Comparison of ENCODE assay signal across 9 cellular contexts in genomic region chr1:17539202-17539525, GRCh38. TPM values are rescaled to one million over a fixed set of nuclear protein-coding genes. Genes with fewer than 3 reads are reported as not detected.
DNase-seq lines count a peak whose midpoint lies in the region; ATAC-seq and TF ChIP-seq lines count a peak whose summit lies in the region.
"Had no signal": no experiment of that assay in that cellular context is flagged by ENCODE, and none has a peak within 500 bp of the region (broad histone marks: within the 10 kb centered on the region; RNA-seq: fewer than 3 reads in every experiment).

No MANE protein-coding gene starts in this region.

- H2BK120ac ChIP-seq in mesenchymal stem cell (ENCODE audit: low read depth, low read length): peak overlapping the region; percentile 86

- DNase-seq in activated CD4-positive, alpha-beta T cell treated with anti-CD3 and anti-CD28 coated beads, Interleukin-2, amount 10 ng/mL, durations not matched to agents 24 days and 14 days: no peak
- no peak for DNase-seq in activated CD4-positive, alpha-beta T cell treated with anti-CD3 and anti-CD28 coated beads for 36 hours
- DNase-seq in choroid plexus epithelial cell (ENCODE audit: low read depth): no peak
- no peak for DNase-seq in mesenchymal stem cell
- no peak for DNase-seq in activated CD4-positive, alpha-beta memory T cell treated with anti-CD3 and anti-CD28 coated beads, Interleukin-2, amount 10 ng/mL, durations not matched to agents 7 days and 5 days

- H3K9me3 ChIP-seq in mesenchymal stem cell (ENCODE audit: control insufficient read depth, low read length): no peaks in the 10 kb centered on the region
- H3K9me3 ChIP-seq in thymus (ENCODE audit: control insufficient read depth): no peaks in the 10 kb centered on the region

- H3K4ac ChIP-seq in mesenchymal stem cell (ENCODE audit: low read depth in 1 of 2, low read length in 2 of 2): peak overlapping the region; percentile 54 to 74

- peak overlapping the region; percentile 58 for H2AFZ ChIP-seq in mesenchymal stem cell (ENCODE audit: low read depth, low read length)

- no peak overlapping the region for H2AK5ac ChIP-seq in mesenchymal stem cell (ENCODE audit: low read length, severe bottlenecking)

- WGBS in mesenchymal stem cell: 8% methylated on average over 14 of the region's 20 CpGs
- 10% methylated on average over 20 of the region's 20 CpGs for WGBS in thymus

- no peak overlapping the region for H3K14ac ChIP-seq in mesenchymal stem cell (ENCODE audit: low read length in 2 of 2)

- peak overlapping the region; percentile 64 for H3K4me2 ChIP-seq in mesenchymal stem cell (ENCODE audit: low read length, poor library complexity, severe bottlenecking)

- peaks cover 15% of the 10 kb centered on the region for H3K79me1 ChIP-seq in mesenchymal stem cell (replicated peaks; ENCODE audit: low read length, poor library complexity, severe bottlenecking)

- H2BK5ac ChIP-seq in mesenchymal stem cell (ENCODE audit: low read depth, low read length, poor library complexity, severe bottlenecking): no peak overlapping the region

- TF ChIP-seq CTCF in choroid plexus epithelial cell (conservative IDR thresholded peaks at IDR 0.05; ENCODE audit: low read depth, low read length): no peak

- no peak overlapping the region for H3K27ac Mint-ChIP-seq in activated CD4-positive, alpha-beta T cell treated with anti-CD3 and anti-CD28 coated beads, Interleukin-2, amount 10 ng/mL, durations not matched to agents 24 days and 14 days
- no peak overlapping the region for H3K27ac Mint-ChIP-seq in activated CD4-positive, alpha-beta T cell treated with anti-CD3 and anti-CD28 coated beads for 36 hours
- H3K27ac Mint-ChIP-seq in activated CD4-positive, alpha-beta memory T cell treated with anti-CD3 and anti-CD28 coated beads, Interleukin-2, amount 10 ng/mL, durations not matched to agents 7 days and 5 days: no peak overlapping the region
- H3K27ac Mint-ChIP-seq: activated T-helper 1 cell treated with anti-CD3 and anti-CD28 coated beads, Interleukin-12 subunit alpha, Interleukin-12 subunit beta, Interleukin-2, Interleukin-4 antibody, amounts not matched to agents 30 ng/mL and 10 ng/mL and 1 ng/mL, durations not matched to agents 14 hours and 24 hours and 36 hours had no signal

- intact Hi-C loops in activated CD4-positive, alpha-beta T cell treated with anti-CD3 and anti-CD28 coated beads, Interleukin-2, amount 10 ng/mL, durations not matched to agents 24 days and 14 days (cut with micrococcal nuclease): no loop called here
- intact Hi-C loops in activated CD4-positive, alpha-beta T cell treated with anti-CD3 and anti-CD28 coated beads for 36 hours (cut with DNase I, micrococcal nuclease): no loop called here

- H3K4me1 ChIP-seq in mesenchymal stem cell (ENCODE audit: control insufficient read depth, insufficient read depth, low read depth, low read length) (peaks cover 15% of the 10 kb centered on the region), thymus (ENCODE audit: control insufficient read depth, insufficient read depth, low read length) (no peaks in the 10 kb centered on the region)

- H3K4me3 ChIP-seq in choroid plexus epithelial cell (ENCODE audit: low read depth, low read length): peak overlapping the region; percentile 67
- peak overlapping the region; percentile 63 to 72 for H3K4me3 ChIP-seq in mesenchymal stem cell (ENCODE audit: insufficient read depth in 1 of 2, low read depth in 1 of 2, low read length in 2 of 2)
- H3K4me3 ChIP-seq in thymus (ENCODE audit: low read length): peak overlapping the region; percentile 32

- H2BK15ac ChIP-seq in mesenchymal stem cell (ENCODE audit: low read depth, poor library complexity, severe bottlenecking): no peak overlapping the region

- H3K27me3 Mint-ChIP-seq in activated CD4-positive, alpha-beta T cell treated with anti-CD3 and anti-CD28 coated beads, Interleukin-2, amount 10 ng/mL, durations not matched to agents 24 days and 14 days: peaks cover 35% of the 10 kb centered on the region
- peaks cover 33% of the 10 kb centered on the region for H3K27me3 Mint-ChIP-seq in activated CD4-positive, alpha-beta T cell treated with anti-CD3 and anti-CD28 coated beads for 36 hours
- H3K27me3 Mint-ChIP-seq in activated CD4-positive, alpha-beta memory T cell treated with anti-CD3 and anti-CD28 coated beads, Interleukin-2, amount 10 ng/mL, durations not matched to agents 7 days and 5 days: peaks cover 33% of the 10 kb centered on the region

- H3K4me3 Mint-ChIP-seq in activated CD4-positive, alpha-beta T cell treated with anti-CD3 and anti-CD28 coated beads, Interleukin-2, amount 10 ng/mL, durations not matched to agents 24 days and 14 days: peak overlapping the region; percentile 35
- H3K4me3 Mint-ChIP-seq in activated CD4-positive, alpha-beta T cell treated with anti-CD3 and anti-CD28 coated beads for 36 hours: no peak overlapping the region
- H3K4me3 Mint-ChIP-seq in activated CD4-positive, alpha-beta memory T cell treated with anti-CD3 and anti-CD28 coated beads, Interleukin-2, amount 10 ng/mL, durations not matched to agents 7 days and 5 days: no peak overlapping the region
- H3K4me3 Mint-ChIP-seq: activated T-helper 1 cell treated with anti-CD3 and anti-CD28 coated beads, Interleukin-12 subunit alpha, Interleukin-12 subunit beta, Interleukin-2, Interleukin-4 antibody, amounts not matched to agents 30 ng/mL and 10 ng/mL and 1 ng/mL, durations not matched to agents 14 hours and 24 hours and 36 hours had no signal

- CTCF ChIA-PET in activated CD4-positive, alpha-beta T cell treated with anti-CD3 and anti-CD28 coated beads for 36 hours (lab: Charles Lee): interaction anchor here (0.7 kb wide), 1 partner anchor 109 kb away, joined by 3 read pairs; no protein-coding TSS in a partner anchor
- CTCF ChIA-PET in activated CD4-positive, alpha-beta memory T cell treated with anti-CD3 and anti-CD28 coated beads, Interleukin-2, amount 10 ng/mL, durations not matched to agents 7 days and 5 days (lab: Charles Lee): no interaction called here

- ATAC-seq in activated CD4-positive, alpha-beta T cell treated with anti-CD3 and anti-CD28 coated beads for 36 hours: no peak
- ATAC-seq in GM21723 (IDR thresholded peaks at IDR 0.05; ENCODE audit: unreplicated experiment): no peak
- ATAC-seq in HG03196 (IDR thresholded peaks at IDR 0.05; ENCODE audit: unreplicated experiment): no peak

- no peaks in the 10 kb centered on the region for H3K9me3 Mint-ChIP-seq in activated CD4-positive, alpha-beta T cell treated with anti-CD3 and anti-CD28 coated beads, Interleukin-2, amount 10 ng/mL, durations not matched to agents 24 days and 14 days
- no peaks in the 10 kb centered on the region for H3K9me3 Mint-ChIP-seq in activated CD4-positive, alpha-beta T cell treated with anti-CD3 and anti-CD28 coated beads for 36 hours (ENCODE audit: low read depth)
- no peaks in the 10 kb centered on the region for H3K9me3 Mint-ChIP-seq in activated CD4-positive, alpha-beta memory T cell treated with anti-CD3 and anti-CD28 coated beads, Interleukin-2, amount 10 ng/mL, durations not matched to agents 7 days and 5 days
- H3K9me3 Mint-ChIP-seq: activated T-helper 1 cell treated with anti-CD3 and anti-CD28 coated beads, Interleukin-12 subunit alpha, Interleukin-12 subunit beta, Interleukin-2, Interleukin-4 antibody, amounts not matched to agents 30 ng/mL and 10 ng/mL and 1 ng/mL, durations not matched to agents 14 hours and 24 hours and 36 hours had no signal

- H3K18ac ChIP-seq in mesenchymal stem cell (ENCODE audit: low read depth in 1 of 2, low read length in 2 of 2): peak overlapping the region; percentile 6 to 79

- no peaks in the 10 kb centered on the region for H3K27me3 ChIP-seq in mesenchymal stem cell (ENCODE audit: control insufficient read depth in 1 of 2, insufficient read depth in 1 of 2, low read length in 2 of 2)
- H3K27me3 ChIP-seq in thymus (ENCODE audit: control insufficient read depth, insufficient read depth): peaks cover 37% of the 10 kb centered on the region

- H3K36me3 ChIP-seq in mesenchymal stem cell (ENCODE audit: control insufficient read depth in 1 of 2, insufficient read depth in 2 of 2, low read depth in 1 of 2, low read length in 2 of 2): no peaks in the 10 kb centered on the region
- no peaks in the 10 kb centered on the region for H3K36me3 ChIP-seq in thymus (ENCODE audit: control insufficient read depth, insufficient read depth)

- peak overlapping the region; percentile 43 for H3K9ac ChIP-seq in mesenchymal stem cell (ENCODE audit: low read length)

- POLR2A ChIA-PET in activated CD4-positive, alpha-beta T cell treated with anti-CD3 and anti-CD28 coated beads for 36 hours (lab: Charles Lee): no interaction called here
- POLR2A ChIA-PET in activated CD4-positive, alpha-beta memory T cell treated with anti-CD3 and anti-CD28 coated beads, Interleukin-2, amount 10 ng/mL, durations not matched to agents 7 days and 5 days (lab: Charles Lee): no interaction called here

- peak overlapping the region in 1 of 2 experiments; percentile 29 for H2BK12ac ChIP-seq in mesenchymal stem cell (ENCODE audit: low read length in 2 of 2)

- H4K91ac ChIP-seq in mesenchymal stem cell (ENCODE audit: low read length): peak overlapping the region; percentile 18

- H3K27ac ChIP-seq in mesenchymal stem cell (ENCODE audit: low read length, poor library complexity, severe bottlenecking) (no peak overlapping the region), thymus (ENCODE audit: low read depth) (no peak overlapping the region)

- H3K23ac ChIP-seq in mesenchymal stem cell (ENCODE audit: low read length in 2 of 2): peak overlapping the region in 1 of 2 experiments; percentile 3

- H3K4me1 Mint-ChIP-seq in activated CD4-positive, alpha-beta T cell treated with anti-CD3 and anti-CD28 coated beads, Interleukin-2, amount 10 ng/mL, durations not matched to agents 24 days and 14 days: peaks cover 2% of the 10 kb centered on the region
- H3K4me1 Mint-ChIP-seq in activated CD4-positive, alpha-beta T cell treated with anti-CD3 and anti-CD28 coated beads for 36 hours: peaks cover 4% of the 10 kb centered on the region
- peaks cover 2% of the 10 kb centered on the region for H3K4me1 Mint-ChIP-seq in activated CD4-positive, alpha-beta memory T cell treated with anti-CD3 and anti-CD28 coated beads, Interleukin-2, amount 10 ng/mL, durations not matched to agents 7 days and 5 days

- no peaks in the 10 kb centered on the region for H3K36me3 Mint-ChIP-seq in activated CD4-positive, alpha-beta T cell treated with anti-CD3 and anti-CD28 coated beads, Interleukin-2, amount 10 ng/mL, durations not matched to agents 24 days and 14 days (ENCODE audit: low read depth)
- no peaks in the 10 kb centered on the region for H3K36me3 Mint-ChIP-seq in activated CD4-positive, alpha-beta T cell treated with anti-CD3 and anti-CD28 coated beads for 36 hours (ENCODE audit: low read depth)
- no peaks in the 10 kb centered on the region for H3K36me3 Mint-ChIP-seq in activated CD4-positive, alpha-beta memory T cell treated with anti-CD3 and anti-CD28 coated beads, Interleukin-2, amount 10 ng/mL, durations not matched to agents 7 days and 5 days (ENCODE audit: low read depth)

- H4K8ac ChIP-seq in mesenchymal stem cell (ENCODE audit: low read length): peak overlapping the region; percentile 59

RNA-seq across cellular contexts. Expression of gene ARHGEF10L, which starts 0.3 kb away (rescaled TPM):
- total RNA-seq in activated CD4-positive, alpha-beta T cell treated with anti-CD3 and anti-CD28 coated beads, Interleukin-2, amount 10 ng/mL, durations not matched to agents 24 days and 14 days: not detected in 2 replicates
- total RNA-seq in activated CD4-positive, alpha-beta T cell treated with anti-CD3 and anti-CD28 coated beads for 36 hours: not detected
- polyA plus RNA-seq in mesenchymal stem cell (2013, experiment 1 of 2): 6.9 TPM
- polyA plus RNA-seq in mesenchymal stem cell (2013, experiment 2 of 2): 7.2 TPM
- 11.5 TPM for polyA plus RNA-seq in thymus
- total RNA-seq in activated CD4-positive, alpha-beta memory T cell treated with anti-CD3 and anti-CD28 coated beads, Interleukin-2, amount 10 ng/mL, durations not matched to agents 7 days and 5 days: not detected
- total RNA-seq: activated T-helper 1 cell treated with anti-CD3 and anti-CD28 coated beads, Interleukin-12 subunit alpha, Interleukin-12 subunit beta, Interleukin-2, Interleukin-4 antibody, amounts not matched to agents 30 ng/mL and 10 ng/mL and 1 ng/mL, durations not matched to agents 14 hours and 24 hours and 36 hours had no signal
